8 cellular contexts compared by ENCODE assay signal in the genomic region with DNA sequence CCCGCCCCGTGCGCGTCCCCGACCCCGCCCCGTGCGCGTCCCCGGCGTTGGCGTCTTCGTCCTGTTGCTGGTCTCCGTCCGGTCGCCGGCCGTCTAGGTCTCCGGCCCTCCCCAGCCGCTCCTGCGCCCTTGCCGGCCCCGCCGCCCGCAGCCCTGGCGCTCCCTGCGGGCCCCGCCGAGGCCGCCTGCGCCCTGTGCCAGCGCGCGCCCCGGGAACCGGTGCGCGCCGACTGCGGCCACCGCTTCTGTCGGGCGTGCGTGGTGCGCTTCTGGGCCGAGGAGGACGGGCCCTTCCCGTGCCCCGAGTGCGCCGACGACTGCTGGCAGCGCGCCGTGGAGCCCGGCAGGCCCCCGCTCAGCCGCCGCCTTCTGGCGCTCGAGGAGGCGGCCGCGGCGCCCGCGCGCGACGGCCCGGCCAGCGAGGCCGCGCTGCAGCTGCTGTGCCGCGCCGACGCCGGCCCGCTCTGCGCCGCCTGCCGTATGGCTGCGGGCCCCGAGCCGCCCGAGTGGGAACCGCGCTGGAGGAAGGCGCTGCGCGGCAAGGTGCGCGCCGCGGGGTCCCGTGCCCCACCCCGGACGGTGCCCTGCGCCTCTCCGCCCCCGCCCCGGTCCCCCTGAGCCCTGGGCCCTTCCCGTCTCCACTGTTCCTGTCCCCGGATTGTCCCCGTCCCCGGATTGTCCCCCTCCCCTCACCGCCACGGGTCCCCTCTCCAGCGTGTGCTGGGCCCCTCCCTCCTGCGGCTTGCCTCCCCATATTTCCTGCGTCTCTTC.
DNase-seq lines count a peak whose midpoint lies in the region; ATAC-seq and TF ChIP-seq lines count a peak whose summit lies in the region.

Gene RNF187 (plus strand): TSS at position 47 of the 771 bp plus-strand sequence.

- in situ Hi-C loops in brain microvascular endothelial cell (cut with HindIII; ENCODE audit: low pct_ligation_motif_present, low sequenced_read_pairs) = no loop called here

- DNase-seq in AG04449 (ENCODE audit: low read depth, low spot score) (no peak), SK-N-MC (ENCODE audit: low read depth, low spot score) (no peak), brain microvascular endothelial cell (no peak), iris pigment epithelial cell (ENCODE audit: low read depth) (peak; percentile 44), OCI-M1 (lab: John Stamatoyannopoulos, UW) (no peak)
- peak; percentile 32 to 81 for DNase-seq in stimulated activated CD4-positive, alpha-beta T cell treated with anti-CD3 and anti-CD28 coated beads, Interleukin-15, amount 100 ng/mL, for 1 hour (ENCODE audit: low read depth in 1 of 2, low spot score in 1 of 2)

- POLR2A ChIA-PET in AG04449 (lab: Yijun Ruan, JAX) = interaction anchor here (0.6 to 0.8 kb wide), 2 partner anchors 14 to 95 kb away, joined by 3 read pairs; no protein-coding TSS in a partner anchor

- H3K27ac ChIP-seq in SK-N-MC (peak within 1 kb of the TSS; percentile 96), brain microvascular endothelial cell (peak within 1 kb of the TSS; percentile 100)

- CTCF ChIA-PET in AG04449 (lab: Yijun Ruan, JAX) = interaction anchor here (1.3 to 1.6 kb wide), 3 partner anchors 14 to 30 kb away, joined by 3 to 6 read pairs (median 5); a partner anchor contains a TSS

- peak; percentile 70 for ATAC-seq in GM18907 (IDR thresholded peaks at IDR 0.05; ENCODE audit: unreplicated experiment)
- peak; percentile 34 for ATAC-seq in HG03095 (IDR thresholded peaks at IDR 0.05; ENCODE audit: unreplicated experiment)

- peaks cover 29% of the 10 kb centered on the region for H3K36me3 ChIP-seq in SK-N-MC (ENCODE audit: insufficient read depth, low read length)
- peaks cover 15% of the 10 kb centered on the region for H3K36me3 ChIP-seq in brain microvascular endothelial cell (replicated peaks)

- H3K4me3 ChIP-seq in AG04449 (ENCODE audit: low read depth, low read length) (peak within 1 kb of the TSS; percentile 93), SK-N-MC (peak within 1 kb of the TSS; percentile 97), brain microvascular endothelial cell (ENCODE audit: low read depth, low read length) (peak within 1 kb of the TSS; percentile 95)

- H3K9me3 ChIP-seq in SK-N-MC (ENCODE audit: low read depth, low read length) = no peaks in the 10 kb centered on the region

- peak within 1 kb of the TSS; percentile 77 for H3K9ac ChIP-seq in SK-N-MC (ENCODE audit: insufficient read length)

- TF ChIP-seq CTCF in AG04449 (IDR thresholded peaks at IDR 0.05; ENCODE audit: insufficient read depth, low read length, missing control alignments) = no peak
- TF ChIP-seq CTCF in brain microvascular endothelial cell (IDR thresholded peaks at IDR 0.05; ENCODE audit: low read depth, low read length, missing control alignments) = no peak

- no peaks in the 10 kb centered on the region for H3K27me3 ChIP-seq in brain microvascular endothelial cell (replicated peaks)

Comparison
In these comparisons a context has a peak if more than half of its experiments do, and no peak if none do; other contexts are left out.
1. DNase-seq: peak in iris pigment epithelial cell (single experiment) and stimulated activated CD4-positive, alpha-beta T cell treated with anti-CD3 and anti-CD28 coated beads, Interleukin-15, amount 100 ng/mL, for 1 hour (2 of 2); none in AG04449 (single experiment), SK-N-MC (single experiment), brain microvascular endothelial cell (single experiment) and OCI-M1 (single experiment).
2. Peak in every context shown above with its lines, with median percentiles within 50 percentile points of each other: H3K4me3 ChIP-seq.